ENCODE assay signal across 1 cellular context in the genomic region with DNA sequence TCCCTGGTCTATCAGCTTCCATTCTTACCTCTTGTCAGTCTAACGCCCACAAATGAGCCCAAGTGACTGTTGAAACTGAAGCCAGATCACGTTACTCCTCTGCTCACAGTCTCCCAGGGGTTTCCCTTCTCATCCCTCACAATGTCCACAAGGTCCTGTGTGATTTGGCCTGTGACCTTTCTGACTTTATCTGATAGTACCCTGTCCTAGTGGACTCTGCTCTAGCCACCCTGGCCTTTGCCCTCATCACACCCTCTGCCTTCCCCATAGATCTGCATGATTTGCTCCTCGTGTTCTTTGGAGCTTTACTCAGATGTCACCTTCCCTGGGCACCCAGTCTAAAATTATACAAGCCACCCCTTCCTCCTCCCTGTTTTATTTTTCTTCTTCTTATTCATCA.
TF ChIP-seq lines count a peak whose summit lies in the region.

No MANE protein-coding gene starts in this region.

TF ChIP-seq in WTC11, 78 proteins besides CTCF, POLR2A, EP300 and RAD21 (continued from another document):
- TF ChIP-seq, protein P1, sequence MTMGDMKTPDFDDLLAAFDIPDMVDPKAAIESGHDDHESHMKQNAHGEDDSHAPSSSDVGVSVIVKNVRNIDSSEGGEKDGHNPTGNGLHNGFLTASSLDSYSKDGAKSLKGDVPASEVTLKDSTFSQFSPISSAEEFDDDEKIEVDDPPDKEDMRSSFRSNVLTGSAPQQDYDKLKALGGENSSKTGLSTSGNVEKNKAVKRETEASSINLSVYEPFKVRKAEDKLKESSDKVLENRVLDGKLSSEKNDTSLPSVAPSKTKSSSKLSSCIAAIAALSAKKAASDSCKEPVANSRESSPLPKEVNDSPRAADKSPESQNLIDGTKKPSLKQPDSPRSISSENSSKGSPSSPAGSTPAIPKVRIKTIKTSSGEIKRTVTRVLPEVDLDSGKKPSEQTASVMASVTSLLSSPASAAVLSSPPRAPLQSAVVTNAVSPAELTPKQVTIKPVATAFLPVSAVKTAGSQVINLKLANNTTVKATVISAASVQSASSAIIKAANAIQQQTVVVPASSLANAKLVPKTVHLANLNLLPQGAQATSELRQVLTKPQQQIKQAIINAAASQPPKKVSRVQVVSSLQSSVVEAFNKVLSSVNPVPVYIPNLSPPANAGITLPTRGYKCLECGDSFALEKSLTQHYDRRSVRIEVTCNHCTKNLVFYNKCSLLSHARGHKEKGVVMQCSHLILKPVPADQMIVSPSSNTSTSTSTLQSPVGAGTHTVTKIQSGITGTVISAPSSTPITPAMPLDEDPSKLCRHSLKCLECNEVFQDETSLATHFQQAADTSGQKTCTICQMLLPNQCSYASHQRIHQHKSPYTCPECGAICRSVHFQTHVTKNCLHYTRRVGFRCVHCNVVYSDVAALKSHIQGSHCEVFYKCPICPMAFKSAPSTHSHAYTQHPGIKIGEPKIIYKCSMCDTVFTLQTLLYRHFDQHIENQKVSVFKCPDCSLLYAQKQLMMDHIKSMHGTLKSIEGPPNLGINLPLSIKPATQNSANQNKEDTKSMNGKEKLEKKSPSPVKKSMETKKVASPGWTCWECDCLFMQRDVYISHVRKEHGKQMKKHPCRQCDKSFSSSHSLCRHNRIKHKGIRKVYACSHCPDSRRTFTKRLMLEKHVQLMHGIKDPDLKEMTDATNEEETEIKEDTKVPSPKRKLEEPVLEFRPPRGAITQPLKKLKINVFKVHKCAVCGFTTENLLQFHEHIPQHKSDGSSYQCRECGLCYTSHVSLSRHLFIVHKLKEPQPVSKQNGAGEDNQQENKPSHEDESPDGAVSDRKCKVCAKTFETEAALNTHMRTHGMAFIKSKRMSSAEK (CRISPR knock-in tag; IDR thresholded peaks at IDR 0.05; ENCODE audit: borderline replicate concordance) = no peak
- no peak for TF ChIP-seq TEAD1 (CRISPR knock-in tag; IDR thresholded peaks at IDR 0.05)
TF ChIP-seq in WTC11: peak in this region for 0.
